Comparison of ENCODE assay signal across 2 cellular contexts in the genomic region with DNA sequence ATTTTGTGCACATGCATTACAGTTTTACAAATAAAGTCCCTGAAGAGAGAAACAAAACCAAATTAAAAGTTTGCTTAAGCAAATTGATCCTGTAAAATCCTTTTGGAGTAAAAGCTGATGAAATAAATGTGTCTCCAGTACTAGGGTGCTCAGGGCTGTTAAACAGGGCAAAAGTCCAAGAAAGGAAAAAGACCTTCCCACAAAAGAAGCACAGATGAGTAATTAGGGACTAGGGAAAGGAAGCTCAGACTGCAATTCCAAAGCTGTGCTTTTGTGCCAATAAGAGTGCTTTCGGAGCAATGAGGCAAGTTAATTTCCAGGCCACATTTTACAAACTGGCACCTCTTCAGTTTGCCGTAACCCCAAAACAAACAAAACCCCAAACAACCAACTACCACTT.
TF ChIP-seq lines count a peak whose summit lies in the region.

No MANE protein-coding gene starts in this region.

TF ChIP-seq in HCT116, 20 proteins besides CTCF, POLR2A, EP300 and RAD21:
- TF ChIP-seq ELF1 (IDR thresholded peaks at IDR 0.05; ENCODE audit: borderline replicate concordance, low read depth), result no peak
- no peak for TF ChIP-seq YY1 (IDR thresholded peaks at IDR 0.05; ENCODE audit: extremely low read depth, insufficient replicate concordance, low read depth, low read length)
- no peak for TF ChIP-seq ZBTB33 (IDR thresholded peaks at IDR 0.05; ENCODE audit: extremely low read depth, insufficient replicate concordance, low read length)
- TF ChIP-seq SIN3A (IDR thresholded peaks at IDR 0.05; ENCODE audit: low read depth), result no peak
- no peak for TF ChIP-seq FOSL1 (IDR thresholded peaks at IDR 0.05; ENCODE audit: low read depth)
- TF ChIP-seq ZFX (IDR thresholded peaks at IDR 0.05), result no peak
- TF ChIP-seq SP1 (IDR thresholded peaks at IDR 0.05; ENCODE audit: low read depth), result no peak

TF ChIP-seq in H1, 55 proteins besides CTCF, POLR2A, EP300 and RAD21:
- no peak for TF ChIP-seq FOSL1 (IDR thresholded peaks at IDR 0.05; ENCODE audit: insufficient read depth, low read depth, low read length)
- TF ChIP-seq KDM4A (IDR thresholded peaks at IDR 0.05; ENCODE audit: low read depth, low read length, severe bottlenecking), result no peak
- TF ChIP-seq SP4 (IDR thresholded peaks at IDR 0.05; ENCODE audit: low read length), result no peak
- no peak for TF ChIP-seq SIN3A (conservative IDR thresholded peaks at IDR 0.05 in 1 of 2, IDR thresholded peaks at IDR 0.05 in 1 of 2; ENCODE audit: low read depth in 1 of 2, low read length in 2 of 2)
- no peak for TF ChIP-seq CBX8 (IDR thresholded peaks at IDR 0.05; ENCODE audit: borderline replicate concordance, low read depth, low read length)
- no peak for TF ChIP-seq EGR1 (IDR thresholded peaks at IDR 0.05; ENCODE audit: borderline replicate concordance, low read depth, low read length)
- no peak for TF ChIP-seq TAF1 (IDR thresholded peaks at IDR 0.05; ENCODE audit: low read depth, low read length)
- TF ChIP-seq KDM1A (IDR thresholded peaks at IDR 0.05; ENCODE audit: borderline replicate concordance, low read length), result no peak
- TF ChIP-seq SP2 (IDR thresholded peaks at IDR 0.05; ENCODE audit: low read length), result no peak
- no peak for TF ChIP-seq SRF (IDR thresholded peaks at IDR 0.05; ENCODE audit: low read depth, low read length)
- TF ChIP-seq SAP30 (IDR thresholded peaks at IDR 0.05; ENCODE audit: insufficient read depth, insufficient replicate concordance, low read length), result no peak
- TF ChIP-seq TCF12 (IDR thresholded peaks at IDR 0.05; ENCODE audit: low read depth, low read length), result no peak
- TF ChIP-seq JUN (IDR thresholded peaks at IDR 0.05; ENCODE audit: low read depth, low read length), result no peak
- TF ChIP-seq TEAD4 (IDR thresholded peaks at IDR 0.05; ENCODE audit: low read depth, low read length), result no peak
- no peak for TF ChIP-seq POU5F1 (IDR thresholded peaks at IDR 0.05; ENCODE audit: low read depth, low read length)
- no peak for TF ChIP-seq EZH2 (IDR thresholded peaks at IDR 0.05; ENCODE audit: low read depth, low read length, severe bottlenecking)
- TF ChIP-seq, protein P1, sequence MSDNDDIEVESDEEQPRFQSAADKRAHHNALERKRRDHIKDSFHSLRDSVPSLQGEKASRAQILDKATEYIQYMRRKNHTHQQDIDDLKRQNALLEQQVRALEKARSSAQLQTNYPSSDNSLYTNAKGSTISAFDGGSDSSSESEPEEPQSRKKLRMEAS (IDR thresholded peaks at IDR 0.05), result no peak
- TF ChIP-seq ZNF274 (IDR thresholded peaks at IDR 0.05; ENCODE audit: borderline replicate concordance, extremely low read depth, low read length), result no peak
- TF ChIP-seq USF2 (IDR thresholded peaks at IDR 0.05; ENCODE audit: low read length), result no peak
TF ChIP-seq in H1: peak in this region for 0.
